8 cellular contexts compared by ENCODE assay signal in genomic region chr11:72589802-72590761, GRCh38.
A peak's percentile ranks its signal among the peaks of the same experiment; 100 is the strongest.
DNase-seq lines count a peak whose midpoint lies in the region; FAIRE-seq and TF ChIP-seq lines count a peak whose summit lies in the region.

No MANE protein-coding gene starts in this region.

- peaks cover 39% of the 10 kb centered on the region for H3K4me1 Mint-ChIP-seq in activated naive CD4-positive, alpha-beta T cell treated with anti-CD3 and anti-CD28 coated beads, Interleukin-2, amount 50 U/mL, for 24 hours

- H3K4me1 ChIP-seq in iPS-15b (ENCODE audit: control insufficient read depth, insufficient read depth, low read length) = peaks cover 18% of the 10 kb centered on the region

- H3K4me3 Mint-ChIP-seq in activated naive CD4-positive, alpha-beta T cell treated with anti-CD3 and anti-CD28 coated beads, Interleukin-2, amount 50 U/mL, for 24 hours = peak overlapping the region; percentile 78

- H3K27me3 ChIP-seq in iPS-15b (ENCODE audit: control insufficient read depth, insufficient read depth, low read length) (peaks cover 91% of the 10 kb centered on the region), MG63 (peaks cover 25% of the 10 kb centered on the region)

- no peaks in the 10 kb centered on the region for H3K9me3 Mint-ChIP-seq in activated naive CD4-positive, alpha-beta T cell treated with anti-CD3 and anti-CD28 coated beads, Interleukin-2, amount 50 U/mL, for 24 hours

- H3K9ac ChIP-seq in iPS-15b (ENCODE audit: low read depth, low read length) = peak overlapping the region; percentile 60

- no peak for FAIRE-seq in GM12891 (lab: Jason Lieb, UNC)

- H3K4me3 ChIP-seq in iPS-15b (ENCODE audit: low read depth, low read length) (peak overlapping the region; percentile 62), MG63 (no peak overlapping the region)

- H3K27ac Mint-ChIP-seq in activated naive CD4-positive, alpha-beta T cell treated with anti-CD3 and anti-CD28 coated beads, Interleukin-2, amount 50 U/mL, for 24 hours = no peak overlapping the region

- DNase-seq in GM03348 (ENCODE audit: low spot score) (peak; percentile 50), NOMO-1 treated with DMSO at 0.1 percent for 48 hours (lab: John Stamatoyannopoulos, UW; ENCODE audit: unreplicated experiment) (peak; percentile 36), GM12891 (ENCODE audit: insufficient read length, low spot score) (no peak), cerebellar cortex (ENCODE audit: low spot score) (no peak), MG63 (no peak)
- peak; percentile 24 to 48 for DNase-seq in stimulated activated CD4-positive, alpha-beta T cell treated with anti-CD3 and anti-CD28 coated beads, Interleukin-15, amount 100 ng/mL, for 48 hours (ENCODE audit: low read depth in 2 of 2)

- peaks cover 36% of the 10 kb centered on the region for H3K27me3 Mint-ChIP-seq in activated naive CD4-positive, alpha-beta T cell treated with anti-CD3 and anti-CD28 coated beads, Interleukin-2, amount 50 U/mL, for 24 hours

- TF ChIP-seq POLR2A in GM12891 (IDR thresholded peaks at IDR 0.05; ENCODE audit: low read depth, low read length) = no peak

- no peaks in the 10 kb centered on the region for H3K36me3 ChIP-seq in iPS-15b (ENCODE audit: control insufficient read depth, insufficient read depth, low read length)
- H3K36me3 ChIP-seq in MG63 = no peaks in the 10 kb centered on the region

- no peaks in the 10 kb centered on the region for H3K9me3 ChIP-seq in iPS-15b (ENCODE audit: control insufficient read depth, insufficient read depth, low read length)
- H3K9me3 ChIP-seq in MG63 = no peaks in the 10 kb centered on the region

- H3K36me3 Mint-ChIP-seq in activated naive CD4-positive, alpha-beta T cell treated with anti-CD3 and anti-CD28 coated beads, Interleukin-2, amount 50 U/mL, for 24 hours = peaks cover 3% of the 10 kb centered on the region

TF ChIP-seq in GM12891, 5 proteins besides CTCF, POLR2A, EP300 and RAD21:
- no peak for TF ChIP-seq SPI1 (IDR thresholded peaks at IDR 0.05; ENCODE audit: low read depth, low read length)
- TF ChIP-seq TAF1 (IDR thresholded peaks at IDR 0.05; ENCODE audit: low read depth, low read length) = no peak
- no peak for TF ChIP-seq PAX5 (IDR thresholded peaks at IDR 0.05; ENCODE audit: insufficient read depth, low read length, severe bottlenecking)
- no peak for TF ChIP-seq POU2F2 (IDR thresholded peaks at IDR 0.05; ENCODE audit: low read depth, low read length)
- no peak for TF ChIP-seq POLR2AphosphoS5 (IDR thresholded peaks at IDR 0.05; ENCODE audit: low read depth, low read length)

Comparison
In these comparisons a context has a peak if more than half of its experiments do, and no peak if none do; other contexts are left out.
1. DNase-seq: peak in GM03348 (single experiment), NOMO-1 treated with DMSO at 0.1 percent for 48 hours (single experiment) and stimulated activated CD4-positive, alpha-beta T cell treated with anti-CD3 and anti-CD28 coated beads, Interleukin-15, amount 100 ng/mL, for 48 hours (2 of 2); none in GM12891 (single experiment), cerebellar cortex (single experiment) and MG63 (single experiment).